ENCODE assay signal across 8 cellular contexts in the genomic region with DNA sequence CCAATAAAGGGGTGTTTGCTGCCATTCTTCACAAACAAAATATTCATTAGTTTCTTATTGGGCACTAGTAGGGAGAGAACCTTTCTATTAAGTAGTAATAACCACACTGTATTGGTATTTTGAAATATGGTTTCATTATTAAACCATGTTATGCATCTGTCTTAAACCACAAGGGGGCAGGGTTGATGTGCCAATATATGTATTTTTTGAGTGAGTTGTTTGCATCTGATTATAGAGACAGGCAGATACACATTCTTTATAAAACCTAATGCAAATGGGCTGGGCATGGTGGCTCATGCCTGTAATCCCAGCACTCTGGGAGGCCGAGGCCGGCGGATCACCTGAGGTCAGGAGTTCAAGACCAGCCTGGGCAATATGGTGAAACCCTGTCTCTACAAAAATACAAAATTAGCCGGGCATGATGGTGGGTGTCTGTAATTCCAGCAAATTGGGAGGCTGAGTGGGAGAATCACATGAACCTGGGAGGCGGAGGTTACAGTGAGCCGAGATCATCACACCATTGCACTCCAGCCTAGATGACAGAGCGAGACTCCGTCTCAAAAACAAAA. TPM values are rescaled to one million over a fixed set of nuclear protein-coding genes. Genes with fewer than 3 reads are reported as not detected.
DNase-seq lines count a peak whose midpoint lies in the region; ATAC-seq, FAIRE-seq and TF ChIP-seq lines count a peak whose summit lies in the region.
"Not testable (repeated sequence)": the region's sequence is repeated elsewhere in the genome, so short reads cannot be mapped to it uniquely, and the experiment has no call there.

No MANE protein-coding gene starts in this region.

- H3K9me2 ChIP-seq in PC-9 (ENCODE audit: insufficient read depth), result not testable (repeated sequence)

- H3K27me3 ChIP-seq in PC-9 (ENCODE audit: insufficient read depth, low read depth); adipocyte (replicated peaks; ENCODE audit: control insufficient read depth, insufficient read depth, low read length); neural progenitor cell: not testable (repeated sequence)

- BruUV-seq in PC-9 (replicated peaks; lab: Mats Ljungman, UMichigan), result not testable (repeated sequence)

- not testable (repeated sequence) for H3K4me3 Mint-ChIP-seq in neural progenitor cell

- not testable (repeated sequence) for H3K27ac ChIP-seq in A549, PC-9, neural progenitor cell

- not testable (repeated sequence) for H3K4me1 Mint-ChIP-seq in neural progenitor cell

- 62% methylated on average over 8 of the region's 8 CpGs for WGBS in A549 (ENCODE audit: missing lambda C conversion rate)

- H3K36me3 Mint-ChIP-seq in neural progenitor cell, result not testable (repeated sequence)

- TF ChIP-seq EP300 in A549 (IDR thresholded peaks at IDR 0.05), result not testable (repeated sequence)

- ATAC-seq in A549 (peak; percentile 68 to 86; a peak in 4 of 6 replicates), HG02798 (IDR thresholded peaks at IDR 0.05; ENCODE audit: poor library complexity, unreplicated experiment) (peak; percentile 65)

- H4K20me1 ChIP-seq in PC-9 (ENCODE audit: insufficient read depth); neural progenitor cell (ENCODE audit: low read depth): not testable (repeated sequence)

- POLR2A ChIA-PET in A549 (lab: Yijun Ruan, JAX); PC-9 (lab: Charles Lee; ENCODE audit: unreplicated experiment): not testable (repeated sequence)

- H3K79me2 ChIP-seq in PC-9 (ENCODE audit: low read depth); neural progenitor cell (ENCODE audit: low read depth): not testable (repeated sequence)

- H3K9ac ChIP-seq in adipocyte (ENCODE audit: low read length), result peak overlapping the region; percentile 1
- H3K9ac ChIP-seq in neural progenitor cell, result not testable (repeated sequence)

- peak overlapping the region; percentile 41 for H3K4me2 ChIP-seq in A549
- H3K4me2 ChIP-seq in PC-9, result peak overlapping the region; percentile 68
- H3K4me2 ChIP-seq in neural progenitor cell, result not testable (repeated sequence)

- H3K9me3 ChIP-seq in A549; PC-9 (ENCODE audit: insufficient read depth, low read depth); adipocyte (ENCODE audit: control insufficient read depth, low read length); neural progenitor cell (ENCODE audit: low read depth): not testable (repeated sequence)

- peak; percentile 29 to 61 for DNase-seq in A549 (ENCODE audit: low read depth in 1 of 2, low spot score in 1 of 2)
- DNase-seq in NCI-H1105 treated with DMSO at 0.1 percent for 48 hours (lab: John Stamatoyannopoulos, UW), result peak; percentile 44
- peak; percentile 28 to 56 for DNase-seq in PC-9
- peak; percentile 86 for DNase-seq in adipocyte (ENCODE audit: low read depth)
- DNase-seq in foreskin melanocyte, result peak; percentile 40
- DNase-seq in neural progenitor cell (ENCODE audit: low spot score), result peak; percentile 51

- not testable (repeated sequence) for H3K4me1 ChIP-seq in A549; PC-9 (replicated peaks; ENCODE audit: insufficient read depth); adipocyte (ENCODE audit: control insufficient read depth, insufficient read depth, low read length); neural progenitor cell

- TF ChIP-seq CTCF in A549 (IDR thresholded peaks at IDR 0.05), result peak; percentile 76
- TF ChIP-seq CTCF in GM12873 (IDR thresholded peaks at IDR 0.05; ENCODE audit: insufficient read depth, low read depth, low read length, missing control alignments), result peak; percentile 50
- peak; percentile 81 for TF ChIP-seq CTCF in PC-9 (conservative IDR thresholded peaks at IDR 0.05)
- peak; percentile 67 for TF ChIP-seq CTCF in neural progenitor cell (IDR thresholded peaks at IDR 0.05)

- not testable (repeated sequence) for H3K27me3 Mint-ChIP-seq in neural progenitor cell (ENCODE audit: insufficient read depth, low read depth)

- TF ChIP-seq POLR2A in A549 (IDR thresholded peaks at IDR 0.05; ENCODE audit: low read length), result not testable (repeated sequence)

- TF ChIP-seq RAD21 in A549 (conservative IDR thresholded peaks at IDR 0.05 in 1 of 2, IDR thresholded peaks at IDR 0.05 in 1 of 2), result peak; percentile 80 to 88

- CTCF ChIA-PET in A549 (lab: Yijun Ruan, JAX), result interaction anchor here (1.0 to 12.1 kb wide), 5 partner anchors 10 to 390 kb away, joined by 3 to 69 read pairs (median 6); no protein-coding TSS in a partner anchor
- CTCF ChIA-PET in PC-9 (lab: Charles Lee), result not testable (repeated sequence)

- H3K36me3 ChIP-seq in PC-9 (ENCODE audit: low read depth); neural progenitor cell: not testable (repeated sequence)
- peaks cover 66% of the 10 kb centered on the region for H3K36me3 ChIP-seq in adipocyte (ENCODE audit: control insufficient read depth, insufficient read depth, low read length, severe bottlenecking)

- intact Hi-C loops in PC-9 (cut with micrococcal nuclease; ENCODE audit: unreplicated experiment), result loop anchor here (1.0 to 5.0 kb wide), 3 partner anchors 206 to 388 kb away; no protein-coding TSS in a partner anchor

- not testable (repeated sequence) for H3K27ac Mint-ChIP-seq in neural progenitor cell

- not testable (repeated sequence) for H3F3A ChIP-seq in PC-9 (ENCODE audit: insufficient read depth, low read depth); neural progenitor cell (ENCODE audit: low read depth)

- FAIRE-seq in A549 (lab: Jason Lieb, UNC), result peak; percentile 39

- not testable (repeated sequence) for H3K4me3 ChIP-seq in A549; adipocyte (ENCODE audit: low read length); neural progenitor cell
- peak overlapping the region; percentile 34; the same call in 1 of the 2 replicates for H3K4me3 ChIP-seq in PC-9

- not testable (repeated sequence) for H3K9me3 Mint-ChIP-seq in neural progenitor cell

- H2AFZ ChIP-seq in PC-9, result peak overlapping the region; percentile 71
- not testable (repeated sequence) for H2AFZ ChIP-seq in neural progenitor cell (replicated peaks)

TF ChIP-seq in A549, 52 proteins besides CTCF, POLR2A, EP300 and RAD21:
- peak; percentile 81 for TF ChIP-seq SMC3 (IDR thresholded peaks at IDR 0.05)

RNA-seq across cellular contexts. Expression of a gene that starts 56.0 kb away (rescaled TPM):
- polyA plus RNA-seq in A549 (2011; rRNA removed) (96.4 and 108 TPM in 2 replicates), A549 (2017; fragmentation: RNase III; extraction: RNeasy Plus Mini Kit Qiagen cat#74134 plus additional on column Dnase treatment) (40.3 to 48.6 TPM (median 48.2 TPM) in 3 replicates)
- 7.8 and 10.3 TPM in 2 replicates for polyA plus RNA-seq in A549 (2012; cell fraction: cytosol; rRNA removed)
- 6.8 and 15.5 TPM in 2 replicates for polyA plus RNA-seq in A549 (2012; cell fraction: nucleus; rRNA removed)
- 117 and 151 TPM in 2 replicates for polyA minus RNA-seq in A549 (2011; rRNA and poly(A)+ RNA removed)
- total RNA-seq in PC-9 (2021) (74.3 and 95.2 TPM in 2 replicates), neural progenitor cell (ENCODE audit: low replicate concordance) (47.7 and 93.8 TPM in 2 replicates)
